25 cellular contexts compared by ENCODE assay signal in genomic region chr7:25716421-25716820, GRCh38.
DNase-seq lines count a peak whose midpoint lies in the region; FAIRE-seq and TF ChIP-seq lines count a peak whose summit lies in the region.
"Had no signal": no experiment of that assay in that cellular context is flagged by ENCODE, and none has a peak within 500 bp of the region (broad histone marks: within the 10 kb centered on the region; RNA-seq: fewer than 3 reads in every experiment).

No MANE protein-coding gene starts in this region.

- peaks cover 2% of the 10 kb centered on the region; the same call in 1 of the 2 replicates for H3K27me3 Mint-ChIP-seq in H9 (ENCODE audit: low read depth)

- no peaks in the 10 kb centered on the region for H3K23me2 ChIP-seq in H9 (ENCODE audit: insufficient read length, low read depth, low read length, poor library complexity, severe bottlenecking)

- H2BK120ac ChIP-seq in H9 (ENCODE audit: low read depth, low read length, poor library complexity, severe bottlenecking) = no peak overlapping the region

- H3K14ac ChIP-seq in H9 (ENCODE audit: insufficient read depth, low read length) = no peak overlapping the region

- H2AK5ac ChIP-seq in H9 (ENCODE audit: insufficient read length, low read length) = no peak overlapping the region

- no peak overlapping the region for H2BK5ac ChIP-seq in H9 (ENCODE audit: insufficient read length, low read length)

- no peaks in the 10 kb centered on the region for H3K9me3 Mint-ChIP-seq in H9
- H3K9me3 Mint-ChIP-seq: activated naive CD8-positive, alpha-beta T cell treated with anti-CD3 and anti-CD28 coated beads, Interleukin-2, amount 10 ng/mL, durations not matched to agents 7 days and 5 days; activated T-helper 17 cell treated with anti-CD3 and anti-CD28 coated beads, Interleukin-2, amount 50 U/mL, for 72 hours; stimulated activated effector memory CD8-positive, alpha-beta T cell treated with anti-CD3 and anti-CD28 coated beads, Interleukin-12 subunit alpha, Interleukin-12 subunit beta, amount 100 ng/mL, for 72 hours had no signal

- DNase-seq in HCEC 1CT (peak; percentile 48), adipocyte (ENCODE audit: low read depth) (peak; percentile 8), islet precursor cell (peak; percentile 68), urothelium cell line (ENCODE audit: low spot score) (peak; percentile 55), H9 (no peak), DMS79 treated with DMSO at 0.1 percent for 48 hours (lab: John Stamatoyannopoulos, UW) (no peak), NCI-H2029 (lab: John Stamatoyannopoulos, UW) (no peak)
- DNase-seq: activated naive CD8-positive, alpha-beta T cell treated with anti-CD3 and anti-CD28 coated beads, Interleukin-2, amount 10 ng/mL, durations not matched to agents 7 days and 5 days; Calu3; gastrocnemius medialis; GF-D8; HFFc6; KBM-7; NCI-H2081; NCI-H524; occipital lobe; right lobe of liver had no signal

- TF ChIP-seq CTCF in H9 (conservative IDR thresholded peaks at IDR 0.05) = no peak

- H3K23ac ChIP-seq in H9 (ENCODE audit: insufficient read length, low read depth, low read length) = no peak overlapping the region

- H3K27ac ChIP-seq in H9 (ENCODE audit: insufficient read length, low read depth, low read length) = no peak overlapping the region
- H3K27ac ChIP-seq: BLaER1, breast epithelium, epithelial cell of prostate, gastrocnemius medialis, HL-60, right lobe of liver, thoracic aorta had no signal

- H3K4me3 ChIP-seq in adipocyte (ENCODE audit: low read length) = no peak overlapping the region
- H3K4me3 ChIP-seq: BLaER1, breast epithelium, gastrocnemius medialis, right lobe of liver, thoracic aorta had no signal

- no peak overlapping the region for H2BK20ac ChIP-seq in H9 (ENCODE audit: low read depth, low read length, poor library complexity, severe bottlenecking)

- no peak overlapping the region for H4K8ac ChIP-seq in H9 (replicated peaks; ENCODE audit: insufficient read length, low read depth, low read length)

- no peak overlapping the region for H3K4me2 ChIP-seq in H9 (ENCODE audit: insufficient read depth, insufficient read length, low read length)
- H3K4me2 ChIP-seq: BLaER1 had no signal

- H3K4ac ChIP-seq in H9 (ENCODE audit: low read depth, low read length) = no peak overlapping the region

- no peak overlapping the region for H3K18ac ChIP-seq in H9 (ENCODE audit: insufficient read length, low read depth, low read length)

- no CpG with 5 or more reads among the region's 6 CpGs for WGBS in H9 (ENCODE audit: extremely low coverage, insufficient read length, low lambda C conversion rate)

- H3K36me3 ChIP-seq in adipocyte (ENCODE audit: control insufficient read depth, insufficient read depth, low read length, severe bottlenecking) = no peaks in the 10 kb centered on the region
- H3K36me3 ChIP-seq: BLaER1, breast epithelium, gastrocnemius medialis, right lobe of liver, thoracic aorta had no signal

- peaks cover 18 to 26% of the 10 kb centered on the region in 2 experiments for H3K4me1 Mint-ChIP-seq in H9
- H3K4me1 Mint-ChIP-seq: activated naive CD8-positive, alpha-beta T cell treated with anti-CD3 and anti-CD28 coated beads, Interleukin-2, amount 10 ng/mL, durations not matched to agents 7 days and 5 days; activated T-helper 17 cell treated with anti-CD3 and anti-CD28 coated beads, Interleukin-2, amount 50 U/mL, for 72 hours; stimulated activated effector memory CD8-positive, alpha-beta T cell treated with anti-CD3 and anti-CD28 coated beads, Interleukin-12 subunit alpha, Interleukin-12 subunit beta, amount 100 ng/mL, for 72 hours had no signal

- H3T11ph ChIP-seq in H9 (ENCODE audit: low read length) = no peak overlapping the region

- no peak overlapping the region for H2AFZ ChIP-seq in H9 (ENCODE audit: low read length)

- H4K91ac ChIP-seq in H9 (ENCODE audit: insufficient read length, low read depth, low read length) = no peak overlapping the region

- H2BK12ac ChIP-seq in H9 (ENCODE audit: insufficient read length, low read depth, low read length) = no peak overlapping the region

- H3K27me3 ChIP-seq in adipocyte (replicated peaks; ENCODE audit: control insufficient read depth, insufficient read depth, low read length) (no peaks in the 10 kb centered on the region), H9 (ENCODE audit: insufficient read depth, low read length) (no peaks in the 10 kb centered on the region)
- H3K27me3 ChIP-seq: BLaER1, breast epithelium, gastrocnemius medialis, right lobe of liver had no signal

- H3K56ac ChIP-seq in H9 (ENCODE audit: insufficient read length, low read depth, low read length) = no peak overlapping the region

- H3K36me3 Mint-ChIP-seq in H9 (ENCODE audit: insufficient read depth in 1 of 3, low read depth in 3 of 3) = no peaks in the 10 kb centered on the region
- H3K36me3 Mint-ChIP-seq: activated naive CD8-positive, alpha-beta T cell treated with anti-CD3 and anti-CD28 coated beads, Interleukin-2, amount 10 ng/mL, durations not matched to agents 7 days and 5 days; stimulated activated effector memory CD8-positive, alpha-beta T cell treated with anti-CD3 and anti-CD28 coated beads, Interleukin-12 subunit alpha, Interleukin-12 subunit beta, amount 100 ng/mL, for 72 hours had no signal

- H3K79me2 ChIP-seq in H9 (ENCODE audit: insufficient read depth, low read length) = no peaks in the 10 kb centered on the region

- H3K4me1 ChIP-seq in adipocyte (ENCODE audit: control insufficient read depth, insufficient read depth, low read length) (no peaks in the 10 kb centered on the region), H9 (ENCODE audit: insufficient read depth, low read length) (0 out of 2 replicates have a peak, but pooled peaks cover 2% of the 10 kb centered on the region)
- H3K4me1 ChIP-seq: BLaER1, breast epithelium, right lobe of liver had no signal

- no peak overlapping the region for H4K5ac ChIP-seq in H9 (ENCODE audit: insufficient read length, low read depth, low read length)

- H3K9me3 ChIP-seq in adipocyte (ENCODE audit: control insufficient read depth, low read length) = no peaks in the 10 kb centered on the region
- H3K9me3 ChIP-seq in H9 (ENCODE audit: control insufficient read depth, low read depth, low read length) = no peaks in the 10 kb centered on the region
- H3K9me3 ChIP-seq: BLaER1, breast epithelium, gastrocnemius medialis, right lobe of liver, thoracic aorta had no signal

- no peak for FAIRE-seq in urothelium cell line (lab: Jason Lieb, UNC)
- FAIRE-seq: GM19239 had no signal

- no peak overlapping the region for H3K27ac Mint-ChIP-seq in H9
- H3K27ac Mint-ChIP-seq: activated naive CD8-positive, alpha-beta T cell treated with anti-CD3 and anti-CD28 coated beads, Interleukin-2, amount 10 ng/mL, durations not matched to agents 7 days and 5 days; activated T-helper 17 cell treated with anti-CD3 and anti-CD28 coated beads, Interleukin-2, amount 50 U/mL, for 72 hours; HFFc6; stimulated activated effector memory CD8-positive, alpha-beta T cell treated with anti-CD3 and anti-CD28 coated beads, Interleukin-12 subunit alpha, Interleukin-12 subunit beta, amount 100 ng/mL, for 72 hours had no signal

- no peak overlapping the region for H3K4me3 Mint-ChIP-seq in H9
- H3K4me3 Mint-ChIP-seq: activated naive CD8-positive, alpha-beta T cell treated with anti-CD3 and anti-CD28 coated beads, Interleukin-2, amount 10 ng/mL, durations not matched to agents 7 days and 5 days; activated T-helper 17 cell treated with anti-CD3 and anti-CD28 coated beads, Interleukin-2, amount 50 U/mL, for 72 hours; HFFc6; stimulated activated effector memory CD8-positive, alpha-beta T cell treated with anti-CD3 and anti-CD28 coated beads, Interleukin-12 subunit alpha, Interleukin-12 subunit beta, amount 100 ng/mL, for 72 hours had no signal

- no peak overlapping the region for H2BK15ac ChIP-seq in H9 (ENCODE audit: low read depth, low read length)

- no peaks in the 10 kb centered on the region for H4K20me1 ChIP-seq in H9 (ENCODE audit: control insufficient read depth, insufficient read depth, insufficient read length)
- H4K20me1 ChIP-seq: BLaER1 had no signal

- H3K79me1 ChIP-seq in H9 (ENCODE audit: insufficient read depth, low read depth, low read length, poor library complexity, severe bottlenecking) = no peaks in the 10 kb centered on the region

- no peak overlapping the region for H3K9ac ChIP-seq in adipocyte (ENCODE audit: low read length)
- no peak overlapping the region for H3K9ac ChIP-seq in H9 (ENCODE audit: extremely low read depth, insufficient read length, low read length)
- H3K9ac ChIP-seq: BLaER1 had no signal

Comparison
In these comparisons a context has a peak if more than half of its experiments do, and no peak if none do; other contexts are left out.
1. DNase-seq: peak in HCEC 1CT (single experiment), adipocyte (single experiment), islet precursor cell (single experiment) and urothelium cell line (single experiment); none in H9 (single experiment), DMS79 treated with DMSO at 0.1 percent for 48 hours (single experiment) and NCI-H2029 (single experiment).